Comparison of ENCODE assay signal across 8 cellular contexts in genomic region chr5:98773464-98774191, GRCh38. TPM values are rescaled to one million over a fixed set of nuclear protein-coding genes. Genes with fewer than 3 reads are reported as not detected.
DNase-seq lines count a peak whose midpoint lies in the region; ATAC-seq and TF ChIP-seq lines count a peak whose summit lies in the region.

Gene RGMB, plus strand, starts transcription at chr5:98773663. Its CDS starts 408 bp downstream, at chr5:98774071.

- ATAC-seq in GM18502 (IDR thresholded peaks at IDR 0.05; ENCODE audit: poor library complexity, unreplicated experiment) (peak; percentile 81), HG02884 (IDR thresholded peaks at IDR 0.05; ENCODE audit: unreplicated experiment) (peak; percentile 69), sciatic nerve (peak; percentile 97)

- peaks cover 0 to 4% (median 0%) of the 10 kb centered on the region in 5 experiments for H3K9me3 Mint-ChIP-seq in brain

- H3K36me3 Mint-ChIP-seq in brain: peaks cover 44% of the 10 kb centered on the region

- no peak for TF ChIP-seq CTCF in brain (conservative IDR thresholded peaks at IDR 0.05)

- peaks cover 60% of the 10 kb centered on the region for H3K4me1 Mint-ChIP-seq in brain

- H3K27ac Mint-ChIP-seq in brain: peak within 1 kb of the TSS; percentile 94 to 100 (median 97)

- intact Hi-C loops in sciatic nerve (cut with DNase I): no loop called here

- peak within 1 kb of the TSS; percentile 92 to 99 (median 98) for H3K4me3 Mint-ChIP-seq in brain

- DNase-seq in NCI-H1694 treated with DMSO at 0.1 percent for 48 hours (lab: John Stamatoyannopoulos, UW) (peak; percentile 89), T1000 (lab: John Stamatoyannopoulos, UW) (peak; percentile 95), iPS DF 19.7 (ENCODE audit: low read depth, low spot score) (peak; percentile 96), sciatic nerve (ENCODE audit: low spot score) (peak; percentile 99), GF-D8 (lab: John Stamatoyannopoulos, UW) (no peak)

- peaks cover 25% of the 10 kb centered on the region for H3K27me3 Mint-ChIP-seq in brain

RNA-seq across cellular contexts. Expression of gene RGMB, which starts in this region (rescaled TPM):
- polyA plus RNA-seq in brain (ENCODE audit: insufficient read depth, low read depth, low replicate concordance): 24.9 TPM
- total RNA-seq in sciatic nerve: 20.2 TPM
